In the genomic region with DNA sequence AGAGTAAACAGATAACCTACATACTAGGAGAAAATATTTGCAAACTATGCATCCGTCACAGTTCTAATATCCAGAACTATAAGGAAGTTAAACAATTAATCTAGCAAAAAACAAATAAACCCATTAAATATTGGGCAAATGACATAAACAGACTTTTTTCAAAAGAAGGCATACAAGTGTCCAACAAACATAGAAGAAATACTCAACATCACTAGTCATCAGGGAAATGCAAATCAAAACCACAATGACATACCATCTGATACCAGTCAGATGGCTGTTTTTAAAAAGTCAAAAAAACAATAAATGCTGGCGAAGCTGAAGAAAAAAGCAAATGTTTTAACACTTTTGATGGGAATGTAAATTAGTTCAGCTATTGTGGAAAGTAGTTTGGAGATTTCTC, we compare ENCODE assay signal across 21 cellular contexts.
DNase-seq lines count a peak whose midpoint lies in the region; ATAC-seq and TF ChIP-seq lines count a peak whose summit lies in the region.
"Had no signal": no experiment of that assay in that cellular context is flagged by ENCODE, and none has a peak within 500 bp of the region (broad histone marks: within the 10 kb centered on the region; RNA-seq: fewer than 3 reads in every experiment).

No MANE protein-coding gene starts in this region.

- ATAC-seq in GM18511 (IDR thresholded peaks at IDR 0.05; ENCODE audit: unreplicated experiment) (peak; percentile 45), GM21423 (IDR thresholded peaks at IDR 0.05; ENCODE audit: unreplicated experiment) (no peak)
- ATAC-seq: heart right ventricle had no signal

- H3K14ac ChIP-seq in mesenchymal stem cell (ENCODE audit: low read length in 2 of 2) = no peak overlapping the region

- H2BK12ac ChIP-seq in mesenchymal stem cell (ENCODE audit: low read length in 2 of 2) = no peak overlapping the region

- H4K8ac ChIP-seq in mesenchymal stem cell (ENCODE audit: low read length) = no peak overlapping the region

- H3K18ac ChIP-seq in mesenchymal stem cell (ENCODE audit: low read depth in 1 of 2, low read length in 2 of 2) = no peak overlapping the region

- H3K27ac Mint-ChIP-seq in immature natural killer cell = no peak overlapping the region
- H3K27ac Mint-ChIP-seq: activated naive CD8-positive, alpha-beta T cell treated with anti-CD3 and anti-CD28 coated beads for 36 hours had no signal

- no peaks in the 10 kb centered on the region for H3K4me1 Mint-ChIP-seq in immature natural killer cell
- H3K4me1 Mint-ChIP-seq: activated naive CD8-positive, alpha-beta T cell treated with anti-CD3 and anti-CD28 coated beads for 36 hours had no signal

- no peak overlapping the region for H3K4me2 ChIP-seq in mesenchymal stem cell (ENCODE audit: low read length, poor library complexity, severe bottlenecking)

- peak; percentile 3 for DNase-seq in RWPE1 (ENCODE audit: low spot score)
- DNase-seq in choroid plexus epithelial cell (ENCODE audit: low read depth) = peak; percentile 45
- DNase-seq in mesenchymal stem cell = peak; percentile 78
- no peak for DNase-seq in immature natural killer cell
- DNase-seq in retina = no peak
- no peak for DNase-seq in activated CD4-positive, alpha-beta T cell treated with anti-CD3 and anti-CD28 coated beads for 48 hours
- DNase-seq: activated CD4-positive, alpha-beta T cell treated with anti-CD3 and anti-CD28 coated beads, Interleukin-2, amount 50 U/mL, for 4 hours; activated naive CD8-positive, alpha-beta T cell treated with anti-CD3 and anti-CD28 coated beads for 36 hours; activated T-cell treated with anti-CD3 and anti-CD28 coated beads, Interleukin-2, amount 50 U/mL, for 1 hour; Calu3; heart right ventricle; kidney; NCI-H2029; NCI-H69; sigmoid colon; stimulated activated CD4-positive, alpha-beta T cell treated with anti-CD3 and anti-CD28 coated beads, Interleukin-4, amount 100 ng/mL, for 24 hours; stimulated activated CD8-positive, alpha-beta memory T cell treated with anti-CD3 and anti-CD28 coated beads, Interleukin-4, amount 100 ng/mL, for 48 hours had no signal

- H3K9ac ChIP-seq in mesenchymal stem cell (ENCODE audit: low read length) = no peak overlapping the region

- no peak overlapping the region for H3K4ac ChIP-seq in mesenchymal stem cell (ENCODE audit: low read depth in 1 of 2, low read length in 2 of 2)

- H3K9me3 Mint-ChIP-seq in immature natural killer cell = peaks cover 7 to 22% (median 15%) of the 10 kb centered on the region in 6 donors

- H3K27me3 Mint-ChIP-seq in immature natural killer cell (ENCODE audit: low read depth in 3 of 3) = peaks cover 0 to 2% (median 2%) of the 10 kb centered on the region in 3 donors
- H3K27me3 Mint-ChIP-seq: activated naive CD8-positive, alpha-beta T cell treated with anti-CD3 and anti-CD28 coated beads for 36 hours had no signal

- no peak overlapping the region for H4K91ac ChIP-seq in mesenchymal stem cell (ENCODE audit: low read length)

- no peak overlapping the region for H2AK5ac ChIP-seq in mesenchymal stem cell (ENCODE audit: low read length, severe bottlenecking)

- no peaks in the 10 kb centered on the region for H3K79me1 ChIP-seq in mesenchymal stem cell (replicated peaks; ENCODE audit: low read length, poor library complexity, severe bottlenecking)

- no peak overlapping the region for H3K27ac ChIP-seq in RWPE1
- H3K27ac ChIP-seq in mesenchymal stem cell (ENCODE audit: low read length, poor library complexity, severe bottlenecking) = no peak overlapping the region
- H3K27ac ChIP-seq: heart right ventricle, neutrophil, sigmoid colon, suprapubic skin had no signal

- H3K36me3 ChIP-seq in mesenchymal stem cell (ENCODE audit: control insufficient read depth in 1 of 2, insufficient read depth in 2 of 2, low read depth in 1 of 2, low read length in 2 of 2) = no peaks in the 10 kb centered on the region
- H3K36me3 ChIP-seq: heart right ventricle, neutrophil, sigmoid colon, suprapubic skin had no signal

- H3K4me3 ChIP-seq in choroid plexus epithelial cell (ENCODE audit: low read depth, low read length) (no peak overlapping the region), mesenchymal stem cell (ENCODE audit: insufficient read depth in 1 of 2, low read depth in 1 of 2, low read length in 2 of 2) (no peak overlapping the region)
- H3K4me3 ChIP-seq: heart right ventricle, sigmoid colon, suprapubic skin had no signal

- no peak overlapping the region for H3K23ac ChIP-seq in mesenchymal stem cell (ENCODE audit: low read length in 2 of 2)

- no peak overlapping the region for H2AFZ ChIP-seq in mesenchymal stem cell (ENCODE audit: low read depth, low read length)

- H2BK5ac ChIP-seq in mesenchymal stem cell (ENCODE audit: low read depth, low read length, poor library complexity, severe bottlenecking) = no peak overlapping the region

- 10% methylated on average over 1 of the region's 2 CpGs for WGBS in mesenchymal stem cell

- H3K27me3 ChIP-seq in mesenchymal stem cell (ENCODE audit: control insufficient read depth in 1 of 2, insufficient read depth in 1 of 2, low read length in 2 of 2) = no peaks in the 10 kb centered on the region
- H3K27me3 ChIP-seq: heart right ventricle, neutrophil, sigmoid colon, suprapubic skin had no signal

- no peak overlapping the region for H2BK120ac ChIP-seq in mesenchymal stem cell (ENCODE audit: low read depth, low read length)

- H3K4me1 ChIP-seq in mesenchymal stem cell (ENCODE audit: control insufficient read depth, insufficient read depth, low read depth, low read length) = no peaks in the 10 kb centered on the region
- H3K4me1 ChIP-seq: heart right ventricle, sigmoid colon, suprapubic skin had no signal

- CTCF ChIA-PET in RWPE1 (lab: Yijun Ruan, JAX) = no interaction called here

- H3K4me3 Mint-ChIP-seq in immature natural killer cell = no peak overlapping the region
- H3K4me3 Mint-ChIP-seq: activated naive CD8-positive, alpha-beta T cell treated with anti-CD3 and anti-CD28 coated beads for 36 hours had no signal

- H3K9me3 ChIP-seq in mesenchymal stem cell (ENCODE audit: control insufficient read depth, low read length) = no peaks in the 10 kb centered on the region
- H3K9me3 ChIP-seq: heart right ventricle, neutrophil, sigmoid colon, suprapubic skin had no signal

- POLR2A ChIA-PET in RWPE1 (lab: Yijun Ruan, JAX; ENCODE audit: low non-redundant PET) = no interaction called here

- TF ChIP-seq CTCF in RWPE1 (conservative IDR thresholded peaks at IDR 0.05; ENCODE audit: low read depth) = no peak
- TF ChIP-seq CTCF in choroid plexus epithelial cell (conservative IDR thresholded peaks at IDR 0.05; ENCODE audit: low read depth, low read length) = no peak

- no peaks in the 10 kb centered on the region for H3K36me3 Mint-ChIP-seq in immature natural killer cell
- H3K36me3 Mint-ChIP-seq: activated naive CD8-positive, alpha-beta T cell treated with anti-CD3 and anti-CD28 coated beads for 36 hours had no signal

- no peak overlapping the region for H2BK15ac ChIP-seq in mesenchymal stem cell (ENCODE audit: low read depth, poor library complexity, severe bottlenecking)

Comparison
In these comparisons a context has a peak if more than half of its experiments do, and no peak if none do; other contexts are left out.
1. DNase-seq: peak in RWPE1 (single experiment), choroid plexus epithelial cell (single experiment) and mesenchymal stem cell (single experiment); none in immature natural killer cell (0 of 3), retina (single experiment) and activated CD4-positive, alpha-beta T cell treated with anti-CD3 and anti-CD28 coated beads for 48 hours (single experiment).